Comparison of ENCODE assay signal across 8 cellular contexts in the genomic region with DNA sequence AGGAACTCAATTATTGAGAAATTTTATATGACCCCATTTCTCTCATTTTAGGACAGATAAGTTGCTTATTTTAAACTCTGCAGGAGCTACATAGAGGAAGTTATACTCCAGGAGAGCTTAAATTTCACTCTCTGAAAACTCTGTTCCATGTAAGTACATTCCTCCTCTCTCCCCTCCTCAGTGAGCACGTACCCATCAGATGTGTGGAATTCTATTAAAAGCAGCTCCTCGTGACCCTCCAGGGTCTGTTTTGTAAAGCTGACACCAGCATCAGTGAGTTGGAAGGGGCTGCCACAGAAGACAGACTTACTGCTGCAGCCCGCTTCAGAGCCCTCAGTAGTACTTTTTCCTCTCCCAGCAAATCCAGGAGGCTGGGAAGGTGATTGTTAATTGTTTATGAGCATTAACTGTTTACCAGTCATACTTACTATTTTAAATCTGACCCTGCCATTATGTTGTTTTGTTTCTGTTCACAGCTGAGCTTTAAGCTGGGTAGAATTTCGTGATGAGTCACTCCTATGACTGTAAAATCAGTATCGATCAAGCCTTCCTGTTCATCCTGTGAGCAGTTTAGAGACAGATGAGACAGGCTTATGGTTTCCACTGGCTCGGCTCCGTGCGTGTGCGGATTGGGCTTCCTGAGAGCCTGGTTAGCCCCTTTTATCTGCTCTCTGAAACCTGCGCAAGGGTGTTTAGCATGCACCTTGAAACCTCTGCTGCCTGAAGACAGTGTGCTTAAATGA. TPM values are rescaled to one million over a fixed set of nuclear protein-coding genes. Genes with fewer than 3 reads are reported as not detected.
DNase-seq lines count a peak whose midpoint lies in the region; ATAC-seq lines count a peak whose summit lies in the region.

No MANE protein-coding gene starts in this region.

- H3K4me1 ChIP-seq in naive thymus-derived CD4-positive, alpha-beta T cell (ENCODE audit: control insufficient read depth in 2 of 2, insufficient read depth in 2 of 2, low read length in 2 of 2): peaks cover 0 to 48% of the 10 kb centered on the region in 2 donors

- peaks cover 31% of the 10 kb centered on the region for H3K4me1 Mint-ChIP-seq in activated naive CD8-positive, alpha-beta T cell treated with anti-CD3 and anti-CD28 coated beads, Interleukin-2, amount 10 ng/mL, durations not matched to agents 7 days and 5 days
- peaks cover 49 to 96% (median 86%) of the 10 kb centered on the region in 7 donors for H3K4me1 Mint-ChIP-seq in naive thymus-derived CD4-positive, alpha-beta T cell

- H3K4me3 Mint-ChIP-seq in activated naive CD8-positive, alpha-beta T cell treated with anti-CD3 and anti-CD28 coated beads, Interleukin-2, amount 10 ng/mL, durations not matched to agents 7 days and 5 days: no peak overlapping the region
- H3K4me3 Mint-ChIP-seq in naive thymus-derived CD4-positive, alpha-beta T cell: peak overlapping the region; percentile 23 to 68 (median 54)

- no peaks in the 10 kb centered on the region for H3K27me3 Mint-ChIP-seq in activated naive CD8-positive, alpha-beta T cell treated with anti-CD3 and anti-CD28 coated beads, Interleukin-2, amount 10 ng/mL, durations not matched to agents 7 days and 5 days
- H3K27me3 Mint-ChIP-seq in naive thymus-derived CD4-positive, alpha-beta T cell: no peaks in the 10 kb centered on the region

- H3K9me3 ChIP-seq in naive thymus-derived CD4-positive, alpha-beta T cell (ENCODE audit: control insufficient read depth in 2 of 3, low read length in 3 of 3): no peaks in the 10 kb centered on the region

- ATAC-seq in activated naive CD8-positive, alpha-beta T cell treated with anti-CD3 and anti-CD28 coated beads, Interleukin-2, amount 10 ng/mL, durations not matched to agents 7 days and 5 days (ENCODE audit: low read depth): peak; percentile 91
- ATAC-seq in naive thymus-derived CD4-positive, alpha-beta T cell: peak; percentile 58
- no peak for ATAC-seq in HG03159 (IDR thresholded peaks at IDR 0.05; ENCODE audit: unreplicated experiment)

- H3K36me3 Mint-ChIP-seq in activated naive CD8-positive, alpha-beta T cell treated with anti-CD3 and anti-CD28 coated beads, Interleukin-2, amount 10 ng/mL, durations not matched to agents 7 days and 5 days: no peaks in the 10 kb centered on the region
- peaks cover 0 to 12% (median 0%) of the 10 kb centered on the region in 5 donors for H3K36me3 Mint-ChIP-seq in naive thymus-derived CD4-positive, alpha-beta T cell

- no peaks in the 10 kb centered on the region for H3K9me3 Mint-ChIP-seq in activated naive CD8-positive, alpha-beta T cell treated with anti-CD3 and anti-CD28 coated beads, Interleukin-2, amount 10 ng/mL, durations not matched to agents 7 days and 5 days
- no peaks in the 10 kb centered on the region for H3K9me3 Mint-ChIP-seq in naive thymus-derived CD4-positive, alpha-beta T cell

- H3K4me3 ChIP-seq in naive thymus-derived CD4-positive, alpha-beta T cell (ENCODE audit: low read length): no peak overlapping the region

- H3K36me3 ChIP-seq in naive thymus-derived CD4-positive, alpha-beta T cell (ENCODE audit: control insufficient read depth in 2 of 3, insufficient read depth in 3 of 3, low read length in 3 of 3): no peaks in the 10 kb centered on the region

- H3K27ac ChIP-seq in naive thymus-derived CD4-positive, alpha-beta T cell (ENCODE audit: low read depth, low read length): no peak overlapping the region

- intact Hi-C loops in naive thymus-derived CD4-positive, alpha-beta T cell (cut with micrococcal nuclease): no loop called here

- no peaks in the 10 kb centered on the region for H3K27me3 ChIP-seq in naive thymus-derived CD4-positive, alpha-beta T cell (ENCODE audit: control insufficient read depth in 2 of 2, insufficient read depth in 2 of 2, low read length in 2 of 2)

- peak overlapping the region; percentile 61 for H3K27ac Mint-ChIP-seq in activated naive CD8-positive, alpha-beta T cell treated with anti-CD3 and anti-CD28 coated beads, Interleukin-2, amount 10 ng/mL, durations not matched to agents 7 days and 5 days
- H3K27ac Mint-ChIP-seq in naive thymus-derived CD4-positive, alpha-beta T cell: peak overlapping the region in 8 of 9 donors; percentile 16 to 88 (median 68)

- DNase-seq in Daoy (ENCODE audit: low read depth) (peak; percentile 17), LHCN-M2 (ENCODE audit: low read depth) (peak; percentile 58), DMS153 (lab: John Stamatoyannopoulos, UW) (no peak), NCI-H2107 treated with DMSO at 0.1 percent for 48 hours (lab: John Stamatoyannopoulos, UW; ENCODE audit: unreplicated experiment) (no peak), hepatic stellate cell (ENCODE audit: low spot score) (no peak)
- no peak for DNase-seq in activated naive CD8-positive, alpha-beta T cell treated with anti-CD3 and anti-CD28 coated beads, Interleukin-2, amount 10 ng/mL, durations not matched to agents 7 days and 5 days
- DNase-seq in naive thymus-derived CD4-positive, alpha-beta T cell: peak in 7 of 9 donors; percentile 10 to 45 (median 25)

- CTCF ChIA-PET in naive thymus-derived CD4-positive, alpha-beta T cell (lab: Charles Lee): interaction anchor here (1.4 kb wide), 1 partner anchor 9 kb away, joined by 4 read pairs; no protein-coding TSS in a partner anchor

- POLR2A ChIA-PET in activated naive CD8-positive, alpha-beta T cell treated with anti-CD3 and anti-CD28 coated beads, Interleukin-2, amount 10 ng/mL, durations not matched to agents 7 days and 5 days (lab: Charles Lee): no interaction called here
- POLR2A ChIA-PET in naive thymus-derived CD4-positive, alpha-beta T cell (lab: Charles Lee): no interaction called here

RNA-seq across cellular contexts. Expression of gene IGF1R, which starts 20.4 kb away (rescaled TPM):
- total RNA-seq in Daoy (2014; rRNA removed; shearing (Covaris generic)): 6.2 and 14.2 TPM in 2 replicates
- 8.5 and 8.8 TPM in 2 replicates for total RNA-seq in LHCN-M2 (2014; rRNA removed)
- polyA plus RNA-seq in LHCN-M2 (2012): 19.5 TPM
- total RNA-seq in activated naive CD8-positive, alpha-beta T cell treated with anti-CD3 and anti-CD28 coated beads, Interleukin-2, amount 10 ng/mL, durations not matched to agents 7 days and 5 days: 10 to 100 TPM; 21.5 to 23.4 TPM
- total RNA-seq in naive thymus-derived CD4-positive, alpha-beta T cell: 100 to 1,000 TPM in 3 of 5 experiments, 10 to 100 TPM in 2; 37.4 to 167 (median 124) TPM
- polyA plus RNA-seq in naive thymus-derived CD4-positive, alpha-beta T cell: 10 to 100 TPM in 1 of 2 donors, 1 to 10 TPM in 1; 8.4 to 10.7 TPM

Comparison
In these comparisons a context has a peak if more than half of its experiments do, and no peak if none do; other contexts are left out.
1. DNase-seq: peak in Daoy (single experiment), LHCN-M2 (single experiment) and naive thymus-derived CD4-positive, alpha-beta T cell (7 of 9); none in activated naive CD8-positive, alpha-beta T cell treated with anti-CD3 and anti-CD28 coated beads, Interleukin-2, amount 10 ng/mL, durations not matched to agents 7 days and 5 days (single experiment), DMS153 (single experiment), NCI-H2107 treated with DMSO at 0.1 percent for 48 hours (single experiment) and hepatic stellate cell (single experiment).